In the genomic region with DNA sequence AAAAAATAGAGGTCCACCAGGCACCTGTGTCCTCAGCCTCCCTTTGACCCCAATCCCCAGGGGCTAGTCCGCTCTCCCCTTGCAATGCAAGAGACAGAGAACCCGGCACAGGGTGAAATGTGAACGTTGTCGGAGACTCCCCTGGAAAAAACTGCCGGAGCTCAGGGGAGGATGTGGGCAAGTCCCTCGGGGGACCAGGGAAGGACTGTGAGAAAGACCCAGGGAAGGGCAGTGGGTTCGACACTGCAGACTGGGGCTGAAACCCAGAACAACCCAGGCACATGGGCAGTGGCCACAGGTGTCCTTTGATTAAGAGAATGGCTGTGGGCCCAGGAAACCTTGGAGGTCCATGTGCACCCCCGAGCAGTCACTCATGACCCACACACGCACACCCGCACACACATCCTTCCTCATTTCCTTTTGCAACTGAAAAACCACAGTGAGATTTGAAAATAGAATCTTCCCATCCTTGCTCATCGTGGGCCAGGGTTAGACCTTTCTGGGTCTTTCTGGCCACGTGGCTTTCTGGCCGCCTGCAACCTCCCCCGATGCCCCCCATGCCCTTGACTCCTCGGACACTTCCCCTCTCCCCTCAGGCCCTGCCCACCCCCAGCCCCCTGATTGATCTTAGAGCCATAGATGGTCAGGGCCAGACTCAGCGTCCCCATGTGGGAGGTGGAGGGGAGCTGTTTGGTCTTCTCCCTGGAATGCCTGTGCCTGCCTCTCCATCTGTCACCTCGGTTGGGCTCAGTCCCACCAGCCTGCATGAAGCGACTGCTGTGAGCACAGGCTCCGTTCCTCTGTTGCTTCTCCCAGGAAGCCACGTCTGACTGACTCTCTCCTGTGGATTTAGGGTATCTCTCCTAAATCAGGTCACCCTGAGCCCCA, we compare ENCODE assay signal across 1 cellular context.
TF ChIP-seq lines count a peak whose summit lies in the region.

No MANE protein-coding gene starts in this region.

TF ChIP-seq in GM12878, 131 proteins besides CTCF, POLR2A, EP300 and RAD21 (continued from another document):
- TF ChIP-seq, protein P1, sequence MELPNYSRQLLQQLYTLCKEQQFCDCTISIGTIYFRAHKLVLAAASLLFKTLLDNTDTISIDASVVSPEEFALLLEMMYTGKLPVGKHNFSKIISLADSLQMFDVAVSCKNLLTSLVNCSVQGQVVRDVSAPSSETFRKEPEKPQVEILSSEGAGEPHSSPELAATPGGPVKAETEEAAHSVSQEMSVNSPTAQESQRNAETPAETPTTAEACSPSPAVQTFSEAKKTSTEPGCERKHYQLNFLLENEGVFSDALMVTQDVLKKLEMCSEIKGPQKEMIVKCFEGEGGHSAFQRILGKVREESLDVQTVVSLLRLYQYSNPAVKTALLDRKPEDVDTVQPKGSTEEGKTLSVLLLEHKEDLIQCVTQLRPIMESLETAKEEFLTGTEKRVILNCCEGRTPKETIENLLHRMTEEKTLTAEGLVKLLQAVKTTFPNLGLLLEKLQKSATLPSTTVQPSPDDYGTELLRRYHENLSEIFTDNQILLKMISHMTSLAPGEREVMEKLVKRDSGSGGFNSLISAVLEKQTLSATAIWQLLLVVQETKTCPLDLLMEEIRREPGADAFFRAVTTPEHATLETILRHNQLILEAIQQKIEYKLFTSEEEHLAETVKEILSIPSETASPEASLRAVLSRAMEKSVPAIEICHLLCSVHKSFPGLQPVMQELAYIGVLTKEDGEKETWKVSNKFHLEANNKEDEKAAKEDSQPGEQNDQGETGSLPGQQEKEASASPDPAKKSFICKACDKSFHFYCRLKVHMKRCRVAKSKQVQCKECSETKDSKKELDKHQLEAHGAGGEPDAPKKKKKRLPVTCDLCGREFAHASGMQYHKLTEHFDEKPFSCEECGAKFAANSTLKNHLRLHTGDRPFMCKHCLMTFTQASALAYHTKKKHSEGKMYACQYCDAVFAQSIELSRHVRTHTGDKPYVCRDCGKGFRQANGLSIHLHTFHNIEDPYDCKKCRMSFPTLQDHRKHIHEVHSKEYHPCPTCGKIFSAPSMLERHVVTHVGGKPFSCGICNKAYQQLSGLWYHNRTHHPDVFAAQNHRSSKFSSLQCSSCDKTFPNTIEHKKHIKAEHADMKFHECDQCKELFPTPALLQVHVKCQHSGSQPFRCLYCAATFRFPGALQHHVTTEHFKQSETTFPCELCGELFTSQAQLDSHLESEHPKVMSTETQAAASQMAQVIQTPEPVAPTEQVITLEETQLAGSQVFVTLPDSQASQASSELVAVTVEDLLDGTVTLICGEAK (IDR thresholded peaks at IDR 0.05; ENCODE audit: borderline replicate concordance): peak; percentile 42; the same call in 1 of the 2 replicates
- TF ChIP-seq SRF (IDR thresholded peaks at IDR 0.05; ENCODE audit: low read depth in 2 of 2, low read length in 2 of 2) (no peak), STAT1 (conservative IDR thresholded peaks at IDR 0.05) (no peak), LARP7 (IDR thresholded peaks at IDR 0.05) (peak; percentile 33; the same call in 1 of the 2 replicates), EED (IDR thresholded peaks at IDR 0.05; ENCODE audit: low read depth) (peak; percentile 95), IRF4 (IDR thresholded peaks at IDR 0.05; ENCODE audit: low read depth, low read length) (peak; percentile 49; the same call in 1 of the 2 replicates), SIN3A (IDR thresholded peaks at IDR 0.05; ENCODE audit: low read depth, low read length) (no peak), NR2C2 (IDR thresholded peaks at IDR 0.05; ENCODE audit: borderline replicate concordance, control insufficient read depth, insufficient read length, low read depth) (no peak), SMARCA5 (IDR thresholded peaks at IDR 0.05) (no peak; the same call in 1 of the 2 replicates), POLR2AphosphoS2 (IDR thresholded peaks at IDR 0.05; ENCODE audit: low read depth, low read length) (no peak; the same call in 1 of the 2 replicates), BMI1 (IDR thresholded peaks at IDR 0.05; ENCODE audit: borderline replicate concordance) (peak; percentile 48; the same call in 1 of the 2 replicates), CHD4 (IDR thresholded peaks at IDR 0.05) (no peak), RAD51 (IDR thresholded peaks at IDR 0.05) (peak; percentile 71; the same call in 1 of the 2 replicates), NFIC (IDR thresholded peaks at IDR 0.05; ENCODE audit: low read depth, low read length) (no peak), EZH2 (IDR thresholded peaks at IDR 0.05; ENCODE audit: borderline replicate concordance, control insufficient read depth, low read depth, low read length) (no peak), HDAC6 (IDR thresholded peaks at IDR 0.05; ENCODE audit: unreplicated experiment) (no peak)
- TF ChIP-seq, protein P2, sequence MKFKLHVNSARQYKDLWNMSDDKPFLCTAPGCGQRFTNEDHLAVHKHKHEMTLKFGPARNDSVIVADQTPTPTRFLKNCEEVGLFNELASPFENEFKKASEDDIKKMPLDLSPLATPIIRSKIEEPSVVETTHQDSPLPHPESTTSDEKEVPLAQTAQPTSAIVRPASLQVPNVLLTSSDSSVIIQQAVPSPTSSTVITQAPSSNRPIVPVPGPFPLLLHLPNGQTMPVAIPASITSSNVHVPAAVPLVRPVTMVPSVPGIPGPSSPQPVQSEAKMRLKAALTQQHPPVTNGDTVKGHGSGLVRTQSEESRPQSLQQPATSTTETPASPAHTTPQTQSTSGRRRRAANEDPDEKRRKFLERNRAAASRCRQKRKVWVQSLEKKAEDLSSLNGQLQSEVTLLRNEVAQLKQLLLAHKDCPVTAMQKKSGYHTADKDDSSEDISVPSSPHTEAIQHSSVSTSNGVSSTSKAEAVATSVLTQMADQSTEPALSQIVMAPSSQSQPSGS (IDR thresholded peaks at IDR 0.05; ENCODE audit: low read length): no peak
- TF ChIP-seq, protein P3, sequence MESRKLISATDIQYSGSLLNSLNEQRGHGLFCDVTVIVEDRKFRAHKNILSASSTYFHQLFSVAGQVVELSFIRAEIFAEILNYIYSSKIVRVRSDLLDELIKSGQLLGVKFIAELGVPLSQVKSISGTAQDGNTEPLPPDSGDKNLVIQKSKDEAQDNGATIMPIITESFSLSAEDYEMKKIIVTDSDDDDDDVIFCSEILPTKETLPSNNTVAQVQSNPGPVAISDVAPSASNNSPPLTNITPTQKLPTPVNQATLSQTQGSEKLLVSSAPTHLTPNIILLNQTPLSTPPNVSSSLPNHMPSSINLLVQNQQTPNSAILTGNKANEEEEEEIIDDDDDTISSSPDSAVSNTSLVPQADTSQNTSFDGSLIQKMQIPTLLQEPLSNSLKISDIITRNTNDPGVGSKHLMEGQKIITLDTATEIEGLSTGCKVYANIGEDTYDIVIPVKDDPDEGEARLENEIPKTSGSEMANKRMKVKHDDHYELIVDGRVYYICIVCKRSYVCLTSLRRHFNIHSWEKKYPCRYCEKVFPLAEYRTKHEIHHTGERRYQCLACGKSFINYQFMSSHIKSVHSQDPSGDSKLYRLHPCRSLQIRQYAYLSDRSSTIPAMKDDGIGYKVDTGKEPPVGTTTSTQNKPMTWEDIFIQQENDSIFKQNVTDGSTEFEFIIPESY (IDR thresholded peaks at IDR 0.05): 0 out of 2 replicates have a peak, but pooled peaks have one; percentile 43
- TF ChIP-seq, protein P4, sequence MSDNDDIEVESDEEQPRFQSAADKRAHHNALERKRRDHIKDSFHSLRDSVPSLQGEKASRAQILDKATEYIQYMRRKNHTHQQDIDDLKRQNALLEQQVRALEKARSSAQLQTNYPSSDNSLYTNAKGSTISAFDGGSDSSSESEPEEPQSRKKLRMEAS (IDR thresholded peaks at IDR 0.05; ENCODE audit: low read depth, low read length): peak; percentile 63
- TF ChIP-seq, protein P5, sequence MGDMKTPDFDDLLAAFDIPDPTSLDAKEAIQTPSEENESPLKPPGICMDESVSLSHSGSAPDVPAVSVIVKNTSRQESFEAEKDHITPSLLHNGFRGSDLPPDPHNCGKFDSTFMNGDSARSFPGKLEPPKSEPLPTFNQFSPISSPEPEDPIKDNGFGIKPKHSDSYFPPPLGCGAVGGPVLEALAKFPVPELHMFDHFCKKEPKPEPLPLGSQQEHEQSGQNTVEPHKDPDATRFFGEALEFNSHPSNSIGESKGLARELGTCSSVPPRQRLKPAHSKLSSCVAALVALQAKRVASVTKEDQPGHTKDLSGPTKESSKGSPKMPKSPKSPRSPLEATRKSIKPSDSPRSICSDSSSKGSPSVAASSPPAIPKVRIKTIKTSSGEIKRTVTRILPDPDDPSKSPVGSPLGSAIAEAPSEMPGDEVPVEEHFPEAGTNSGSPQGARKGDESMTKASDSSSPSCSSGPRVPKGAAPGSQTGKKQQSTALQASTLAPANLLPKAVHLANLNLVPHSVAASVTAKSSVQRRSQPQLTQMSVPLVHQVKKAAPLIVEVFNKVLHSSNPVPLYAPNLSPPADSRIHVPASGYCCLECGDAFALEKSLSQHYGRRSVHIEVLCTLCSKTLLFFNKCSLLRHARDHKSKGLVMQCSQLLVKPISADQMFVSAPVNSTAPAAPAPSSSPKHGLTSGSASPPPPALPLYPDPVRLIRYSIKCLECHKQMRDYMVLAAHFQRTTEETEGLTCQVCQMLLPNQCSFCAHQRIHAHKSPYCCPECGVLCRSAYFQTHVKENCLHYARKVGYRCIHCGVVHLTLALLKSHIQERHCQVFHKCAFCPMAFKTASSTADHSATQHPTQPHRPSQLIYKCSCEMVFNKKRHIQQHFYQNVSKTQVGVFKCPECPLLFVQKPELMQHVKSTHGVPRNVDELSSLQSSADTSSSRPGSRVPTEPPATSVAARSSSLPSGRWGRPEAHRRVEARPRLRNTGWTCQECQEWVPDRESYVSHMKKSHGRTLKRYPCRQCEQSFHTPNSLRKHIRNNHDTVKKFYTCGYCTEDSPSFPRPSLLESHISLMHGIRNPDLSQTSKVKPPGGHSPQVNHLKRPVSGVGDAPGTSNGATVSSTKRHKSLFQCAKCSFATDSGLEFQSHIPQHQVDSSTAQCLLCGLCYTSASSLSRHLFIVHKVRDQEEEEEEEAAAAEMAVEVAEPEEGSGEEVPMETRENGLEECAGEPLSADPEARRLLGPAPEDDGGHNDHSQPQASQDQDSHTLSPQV (IDR thresholded peaks at IDR 0.05): peak; percentile 56; the same call in 1 of the 2 replicates
